ENCODE assay signal across 1 cellular context in the genomic region with DNA sequence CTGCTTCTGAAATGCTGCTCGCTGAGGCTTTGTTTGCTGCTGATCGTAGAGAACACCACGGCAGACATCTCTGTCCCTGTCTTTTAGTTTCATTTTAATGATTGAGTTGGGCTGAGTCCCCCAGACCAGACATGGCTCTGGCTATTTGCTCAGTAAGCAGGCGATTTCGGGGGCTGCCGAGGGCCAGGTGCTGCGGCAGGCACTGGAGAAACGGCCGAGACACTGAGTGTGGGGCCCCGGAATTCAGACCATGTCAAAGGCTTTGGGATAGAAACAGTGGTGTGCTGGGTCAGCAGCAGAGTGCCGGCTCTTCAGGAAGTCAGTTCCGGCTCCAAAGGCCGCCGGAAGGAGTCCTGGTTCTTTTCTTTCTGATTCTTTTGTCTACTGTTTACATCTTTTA.
TF ChIP-seq lines count a peak whose summit lies in the region.

No MANE protein-coding gene starts in this region.

TF ChIP-seq in GM12878, 131 proteins besides CTCF, POLR2A, EP300 and RAD21:
- TF ChIP-seq SIX5 (IDR thresholded peaks at IDR 0.05; ENCODE audit: low read depth, low read length, severe bottlenecking) (no peak), POLR2AphosphoS5 (IDR thresholded peaks at IDR 0.05; ENCODE audit: low read length) (peak; percentile 55; the same call in 1 of the 2 replicates), TAF1 (IDR thresholded peaks at IDR 0.05; ENCODE audit: borderline replicate concordance, low read depth, low read length) (peak; percentile 85)
